In the genomic region with DNA sequence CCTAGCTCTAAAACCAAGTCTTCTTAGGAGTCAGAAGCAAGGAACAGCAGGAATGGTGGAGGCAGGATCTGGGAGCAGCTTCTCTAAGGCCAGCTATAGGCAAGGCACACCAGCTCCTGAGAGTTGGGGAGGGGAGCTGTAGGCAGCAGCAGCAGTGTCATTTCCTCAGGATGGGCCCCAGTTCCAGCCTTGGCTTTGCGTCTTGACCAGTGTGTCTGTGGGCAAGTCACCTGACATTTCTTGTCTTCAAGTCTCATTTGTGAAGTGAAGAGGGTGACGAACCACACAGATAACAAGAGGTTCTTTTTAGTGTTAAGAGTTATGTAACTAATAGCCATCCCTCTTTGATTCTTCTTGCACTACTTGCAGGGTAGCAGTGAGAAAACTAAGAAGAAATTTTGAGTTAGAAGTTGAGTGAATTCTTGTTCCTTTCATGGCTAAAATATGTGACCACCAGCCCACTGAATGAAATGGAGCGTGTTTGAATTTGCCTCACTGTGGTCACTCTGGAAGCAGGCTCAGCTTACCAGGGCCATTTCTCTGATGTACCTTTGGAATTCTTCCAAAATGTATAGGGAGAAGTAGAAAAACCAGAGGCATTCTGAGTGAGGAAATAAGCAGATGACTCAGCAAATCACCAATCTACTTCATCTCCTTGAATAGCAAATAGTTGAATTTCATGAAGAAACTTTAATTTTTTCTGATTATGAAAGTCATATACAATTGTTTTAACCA, we compare ENCODE assay signal across 9 cellular contexts. TPM values are rescaled to one million over a fixed set of nuclear protein-coding genes. Genes with fewer than 3 reads are reported as not detected.
A peak's percentile ranks its signal among the peaks of the same experiment; 100 is the strongest.
DNase-seq lines count a peak whose midpoint lies in the region; ATAC-seq and TF ChIP-seq lines count a peak whose summit lies in the region.
"Had no signal": no experiment of that assay in that cellular context is flagged by ENCODE, and none has a peak within 500 bp of the region (broad histone marks: within the 10 kb centered on the region; RNA-seq: fewer than 3 reads in every experiment).

No MANE protein-coding gene starts in this region.

- TF ChIP-seq POLR2A in body of pancreas (IDR thresholded peaks at IDR 0.05): no peak

- intact Hi-C loops in body of pancreas (cut with DNase I): no loop called here

- H3K4me3 ChIP-seq in AG10803 (ENCODE audit: low read length) (no peak overlapping the region), astrocyte of the cerebellum (ENCODE audit: low read depth, low read length) (no peak overlapping the region), kidney epithelial cell (ENCODE audit: low read depth, low read length) (no peak overlapping the region), body of pancreas (no peak overlapping the region)

- in situ Hi-C loops in astrocyte of the cerebellum (cut with HindIII; ENCODE audit: low sequenced_read_pairs): no loop called here

- no peaks in the 10 kb centered on the region for H3K27me3 ChIP-seq in kidney epithelial cell (ENCODE audit: control insufficient read depth, insufficient read depth, low read length)
- H3K27me3 ChIP-seq in body of pancreas: no peaks in the 10 kb centered on the region

- H3K36me3 ChIP-seq in kidney epithelial cell (ENCODE audit: control insufficient read depth, insufficient read depth, low read length) (peaks cover 3% of the 10 kb centered on the region), body of pancreas (replicated peaks in 1 of 2; ENCODE audit: insufficient read depth in 1 of 2, low read depth in 2 of 2) (peaks cover 0 to 9% of the 10 kb centered on the region in 2 donors)

- WGBS in body of pancreas, 2 donors: 78 to 88% methylated on average over 2 to 3 of the region's 3 CpGs

- no peak overlapping the region for H3K27ac ChIP-seq in body of pancreas

- peak; percentile 50 for DNase-seq in AG10803 (ENCODE audit: low read depth)
- DNase-seq in Kasumi-1 (lab: John Stamatoyannopoulos, UW): peak; percentile 4 to 22
- peak; percentile 89 for DNase-seq in astrocyte of the cerebellum (ENCODE audit: low read depth)
- peak; percentile 34 for DNase-seq in kidney epithelial cell (ENCODE audit: low read depth)
- DNase-seq in NCI-H1417 (lab: John Stamatoyannopoulos, UW): no peak
- DNase-seq in body of pancreas: no peak
- DNase-seq in islet precursor cell: no peak
- DNase-seq: activated T-cell treated with anti-CD3 and anti-CD28 coated beads, Interleukin-2, amount 50 U/mL, for 72 hours had no signal

- ATAC-seq in GM21825 (IDR thresholded peaks at IDR 0.05; ENCODE audit: unreplicated experiment): no peak
- ATAC-seq in body of pancreas: no peak
- ATAC-seq: activated T-cell treated with anti-CD3 and anti-CD28 coated beads, Interleukin-2, amount 50 U/mL, for 72 hours had no signal

- TF ChIP-seq CTCF in AG10803 (conservative IDR thresholded peaks at IDR 0.05; ENCODE audit: low read length) (no peak), astrocyte of the cerebellum (IDR thresholded peaks at IDR 0.05; ENCODE audit: low read depth, low read length, missing control alignments) (no peak), kidney epithelial cell (IDR thresholded peaks at IDR 0.05; ENCODE audit: insufficient read depth, low read length, poor library complexity, severe bottlenecking) (no peak), body of pancreas (IDR thresholded peaks at IDR 0.05) (no peak)

- peaks cover 39% of the 10 kb centered on the region for H3K4me1 ChIP-seq in body of pancreas

- no peaks in the 10 kb centered on the region for H3K9me3 ChIP-seq in body of pancreas

RNA-seq across cellular contexts. Expression of gene RHOBTB3, which starts 42.4 kb away (rescaled TPM):
- 68.4 and 93.5 TPM in 2 replicates for total RNA-seq in kidney epithelial cell
- 100 to 1,000 TPM; 153 to 196 TPM for total RNA-seq in body of pancreas

RNA-seq across cellular contexts. Expression of gene GLRX, which starts 49.0 kb away (rescaled TPM):
- total RNA-seq in kidney epithelial cell (120 and 139 TPM in 2 replicates), body of pancreas (10 to 100 TPM in 1 of 2 donors, 1 to 10 TPM in 1; 8.6 to 17.6 TPM)

Comparison
In these comparisons a context has a peak if more than half of its experiments do, and no peak if none do; other contexts are left out.
1. DNase-seq: peak in AG10803 (single experiment), Kasumi-1 (2 of 2), astrocyte of the cerebellum (single experiment) and kidney epithelial cell (single experiment); none in NCI-H1417 (0 of 3), body of pancreas (0 of 4) and islet precursor cell (single experiment).